18 cellular contexts compared by ENCODE assay signal in the genomic region with DNA sequence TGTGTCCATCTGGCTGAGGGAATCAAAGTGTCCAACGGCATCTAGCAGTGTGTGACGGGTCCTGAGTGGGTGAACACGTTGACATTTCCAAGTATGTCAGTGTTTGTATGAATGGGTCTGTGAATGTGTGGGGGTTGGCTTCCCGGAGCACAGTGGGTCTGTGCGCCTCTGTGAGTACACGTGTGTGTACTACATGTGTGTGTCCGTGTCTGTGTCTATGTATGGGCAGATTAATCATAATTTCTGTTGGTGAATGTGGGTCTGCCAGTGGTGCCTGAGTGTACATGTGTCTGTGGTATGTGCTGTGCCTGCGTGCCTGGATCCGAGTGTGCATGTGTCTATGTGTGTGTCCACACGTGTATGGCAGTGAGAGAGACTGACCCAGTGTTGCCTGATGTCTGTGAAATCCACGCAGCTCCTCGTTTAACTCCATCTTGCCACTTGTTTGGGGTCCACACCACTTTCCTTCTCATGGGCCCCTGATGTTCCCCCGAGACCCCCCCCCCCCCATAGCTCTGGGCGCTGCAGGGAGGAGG. TPM values are rescaled to one million over a fixed set of nuclear protein-coding genes. Genes with fewer than 3 reads are reported as not detected.
DNase-seq lines count a peak whose midpoint lies in the region; ATAC-seq, FAIRE-seq and TF ChIP-seq lines count a peak whose summit lies in the region.
"Had no signal": no experiment of that assay in that cellular context is flagged by ENCODE, and none has a peak within 500 bp of the region (broad histone marks: within the 10 kb centered on the region; RNA-seq: fewer than 3 reads in every experiment).

No MANE protein-coding gene starts in this region.

- no peak overlapping the region for H3K14ac ChIP-seq in mesenchymal stem cell (ENCODE audit: low read length in 2 of 2)

- peak overlapping the region; percentile 56; the same call in 1 of the 2 replicates for H2AFZ ChIP-seq in OCI-LY7 (ENCODE audit: low read length)
- H2AFZ ChIP-seq in mesenchymal stem cell (ENCODE audit: low read depth, low read length), result no peak overlapping the region

- peaks cover 0 to 46% of the 10 kb centered on the region in 2 experiments for H3K27me3 ChIP-seq in mesenchymal stem cell (ENCODE audit: control insufficient read depth in 1 of 2, insufficient read depth in 1 of 2, low read length in 2 of 2)

- H3K4me3 ChIP-seq in OCI-LY7 (ENCODE audit: low read depth, low read length, poor library complexity, severe bottlenecking), result no peak overlapping the region
- peak overlapping the region; percentile 40 for H3K4me3 ChIP-seq in fibroblast of villous mesenchyme (ENCODE audit: low read depth, low read length)
- no peak overlapping the region for H3K4me3 ChIP-seq in mesenchymal stem cell (ENCODE audit: insufficient read depth in 1 of 2, low read depth in 1 of 2, low read length in 2 of 2)
- H3K4me3 ChIP-seq: prostate gland had no signal

- POLR2A ChIA-PET in OCI-LY7 (lab: Charles Lee), result no interaction called here

- no peak for ATAC-seq in activated naive CD4-positive, alpha-beta T cell treated with anti-CD3 and anti-CD28 coated beads, Interleukin-2, amount 50 U/mL, for 72 hours
- ATAC-seq: activated T-cell treated with anti-CD3 and anti-CD28 coated beads, Interleukin-2, amount 50 U/mL, for 72 hours had no signal

- no peak overlapping the region for H2AK5ac ChIP-seq in mesenchymal stem cell (ENCODE audit: low read length, severe bottlenecking)

- H3K9me2 ChIP-seq in OCI-LY7 (ENCODE audit: insufficient read depth, low read length), result no peaks in the 10 kb centered on the region
- H3K9me2 ChIP-seq: SK-N-SH had no signal

- no peak overlapping the region for H2BK15ac ChIP-seq in mesenchymal stem cell (ENCODE audit: low read depth, poor library complexity, severe bottlenecking)

- H2BK12ac ChIP-seq in mesenchymal stem cell (ENCODE audit: low read length in 2 of 2), result peak overlapping the region; percentile 30 to 56

- peaks cover 18% of the 10 kb centered on the region for H3K79me1 ChIP-seq in mesenchymal stem cell (replicated peaks; ENCODE audit: low read length, poor library complexity, severe bottlenecking)

- peak overlapping the region; percentile 73 for H4K91ac ChIP-seq in mesenchymal stem cell (ENCODE audit: low read length)

- no TSS peak for BruUV-seq in OCI-LY7 (replicated peaks; lab: Mats Ljungman, UMichigan)

- peak overlapping the region; percentile 43 to 68 for H3K4ac ChIP-seq in mesenchymal stem cell (ENCODE audit: low read depth in 1 of 2, low read length in 2 of 2)

- no peaks in the 10 kb centered on the region for H3K79me2 ChIP-seq in OCI-LY7 (ENCODE audit: insufficient read depth, low read depth, low read length)

- H3K36me3 ChIP-seq in OCI-LY7 (ENCODE audit: insufficient read depth, low read length), result no peaks in the 10 kb centered on the region
- H3K36me3 ChIP-seq in mesenchymal stem cell (ENCODE audit: control insufficient read depth in 1 of 2, insufficient read depth in 2 of 2, low read depth in 1 of 2, low read length in 2 of 2), result peaks cover 0 to 16% of the 10 kb centered on the region in 2 experiments
- H3K36me3 ChIP-seq: prostate gland had no signal

- intact Hi-C loops in OCI-LY7 (cut with micrococcal nuclease; ENCODE audit: unreplicated experiment), result no loop called here

- H2BK120ac ChIP-seq in mesenchymal stem cell (ENCODE audit: low read depth, low read length), result no peak overlapping the region

- WGBS in mesenchymal stem cell, result 51% methylated on average over 14 of the region's 14 CpGs

- H3K27ac Mint-ChIP-seq in activated naive CD4-positive, alpha-beta T cell treated with anti-CD3 and anti-CD28 coated beads, Interleukin-2, amount 50 U/mL, for 72 hours, result no peak overlapping the region
- H3K27ac Mint-ChIP-seq: activated T-cell treated with anti-CD3 and anti-CD28 coated beads, Interleukin-2, amount 50 U/mL, for 72 hours; HFFc6; stimulated activated naive CD8-positive, alpha-beta T cell treated with anti-CD3 and anti-CD28 coated beads, Interleukin-15, Interleukin-2, amounts not matched to agents 100 ng/mL and 50 ng/mL, for 24 hours had no signal

- peak; percentile 83 for FAIRE-seq in urothelium cell line (lab: Jason Lieb, UNC)
- FAIRE-seq: TTC549 had no signal

- H4K8ac ChIP-seq in mesenchymal stem cell (ENCODE audit: low read length), result peak overlapping the region; percentile 73

- H3K4me2 ChIP-seq in OCI-LY7 (ENCODE audit: low read length) (peak overlapping the region; percentile 33), mesenchymal stem cell (ENCODE audit: low read length, poor library complexity, severe bottlenecking) (no peak overlapping the region)
- H3K4me2 ChIP-seq: SK-N-SH had no signal

- no peak overlapping the region for H3K23ac ChIP-seq in mesenchymal stem cell (ENCODE audit: low read length in 2 of 2)

- H3K27ac ChIP-seq in OCI-LY7 (ENCODE audit: low read depth, low read length, poor library complexity, severe bottlenecking), result no peak overlapping the region
- no peak overlapping the region for H3K27ac ChIP-seq in mesenchymal stem cell (ENCODE audit: low read length, poor library complexity, severe bottlenecking)

- TF ChIP-seq CTCF in OCI-LY7 (conservative IDR thresholded peaks at IDR 0.05; ENCODE audit: low read length) (no peak), fibroblast of villous mesenchyme (IDR thresholded peaks at IDR 0.05; ENCODE audit: insufficient read depth, low read depth, low read length) (no peak)

- H2BK5ac ChIP-seq in mesenchymal stem cell (ENCODE audit: low read depth, low read length, poor library complexity, severe bottlenecking), result no peak overlapping the region

- H3K4me1 ChIP-seq in OCI-LY7 (ENCODE audit: insufficient read depth, low read length, poor library complexity, severe bottlenecking), result peaks cover 49% of the 10 kb centered on the region
- peaks cover 44% of the 10 kb centered on the region for H3K4me1 ChIP-seq in mesenchymal stem cell (ENCODE audit: control insufficient read depth, insufficient read depth, low read depth, low read length)

- no peaks in the 10 kb centered on the region for H4K20me1 ChIP-seq in OCI-LY7 (ENCODE audit: insufficient read depth, low read length)

- no peaks in the 10 kb centered on the region for H3K9me3 Mint-ChIP-seq in activated naive CD4-positive, alpha-beta T cell treated with anti-CD3 and anti-CD28 coated beads, Interleukin-2, amount 50 U/mL, for 72 hours
- H3K9me3 Mint-ChIP-seq: activated T-cell treated with anti-CD3 and anti-CD28 coated beads, Interleukin-2, amount 50 U/mL, for 72 hours; HFFc6; stimulated activated naive CD8-positive, alpha-beta T cell treated with anti-CD3 and anti-CD28 coated beads, Interleukin-15, Interleukin-2, amounts not matched to agents 100 ng/mL and 50 ng/mL, for 24 hours had no signal

- peak overlapping the region; percentile 73 to 81 for H3K18ac ChIP-seq in mesenchymal stem cell (ENCODE audit: low read depth in 1 of 2, low read length in 2 of 2)

- DNase-seq in OCI-LY7 (ENCODE audit: low spot score) (no peak), fibroblast of villous mesenchyme (ENCODE audit: low read depth) (no peak), mesenchymal stem cell (no peak), urothelium cell line (ENCODE audit: low spot score) (no peak), NCI-H187 treated with DMSO at 0.1 percent for 48 hours (lab: John Stamatoyannopoulos, UW) (no peak)
- no peak for DNase-seq in activated naive CD4-positive, alpha-beta T cell treated with anti-CD3 and anti-CD28 coated beads, Interleukin-2, amount 50 U/mL, for 72 hours (ENCODE audit: low spot score in 2 of 2)
- no peak for DNase-seq in activated T-cell treated with anti-CD3 and anti-CD28 coated beads, Interleukin-2, amount 50 U/mL, for 48 hours
- DNase-seq: activated CD4-positive, alpha-beta T cell treated with anti-CD3 and anti-CD28 coated beads, Interleukin-2, amount 50 U/mL, for 48 hours; activated T-cell treated with anti-CD3 and anti-CD28 coated beads, Interleukin-2, amount 50 U/mL, for 72 hours; HFFc6; Kasumi-1; NCI-H2227 treated with DMSO at 0.1 percent for 48 hours; SK-N-SH; stimulated activated CD4-positive, alpha-beta T cell treated with anti-CD3 and anti-CD28 coated beads, Interleukin-12 subunit alpha, Interleukin-12 subunit beta, amount 100 ng/mL, for 4 hours had no signal

- H3K36me3 Mint-ChIP-seq in activated naive CD4-positive, alpha-beta T cell treated with anti-CD3 and anti-CD28 coated beads, Interleukin-2, amount 50 U/mL, for 72 hours, result peaks cover 0 to 7% of the 10 kb centered on the region in 2 donors

- H3K9ac ChIP-seq in mesenchymal stem cell (ENCODE audit: low read length), result no peak overlapping the region
- H3K9ac ChIP-seq: SK-N-SH had no signal

- H3K9me3 ChIP-seq in OCI-LY7 (ENCODE audit: low read length) (no peaks in the 10 kb centered on the region), mesenchymal stem cell (ENCODE audit: control insufficient read depth, low read length) (no peaks in the 10 kb centered on the region)
- H3K9me3 ChIP-seq: prostate gland, SK-N-SH had no signal

- CTCF ChIA-PET in OCI-LY7 (lab: Charles Lee; ENCODE audit: unreplicated experiment), result no interaction called here

RNA-seq across cellular contexts. Expression of a gene that starts 5.4 kb away (rescaled TPM):
- 0.09 TPM in 1 of 2 replicates, not detected in the other for total RNA-seq in OCI-LY7 (2014; rRNA removed; shearing (Covaris generic))
- total RNA-seq in OCI-LY7 (2022) (0.10 TPM in 1 of 2 replicates, not detected in the other), fibroblast of villous mesenchyme (8.6 and 12.9 TPM in 2 replicates)
- 17.9 TPM for polyA plus RNA-seq in mesenchymal stem cell (2013, experiment 1 of 2)
- 17.9 TPM for polyA plus RNA-seq in mesenchymal stem cell (2013, experiment 2 of 2)
- total RNA-seq in activated naive CD4-positive, alpha-beta T cell treated with anti-CD3 and anti-CD28 coated beads, Interleukin-2, amount 50 U/mL, for 72 hours, result not detected
- total RNA-seq: activated T-cell treated with anti-CD3 and anti-CD28 coated beads, Interleukin-2, amount 50 U/mL, for 72 hours had no signal

RNA-seq across cellular contexts. Expression of a gene that starts 20.8 kb away (rescaled TPM):
- total RNA-seq in OCI-LY7 (2014; rRNA removed; shearing (Covaris generic)), result 1.0 and 1.5 TPM in 2 replicates
- total RNA-seq in OCI-LY7 (2022), result 4.3 and 4.9 TPM in 2 replicates
- total RNA-seq in fibroblast of villous mesenchyme, result under 0.01 TPM in 2 replicates
- 0.03 TPM for polyA plus RNA-seq in mesenchymal stem cell (2013, experiment 1 of 2)
- 0.03 TPM for polyA plus RNA-seq in mesenchymal stem cell (2013, experiment 2 of 2)
- not detected for total RNA-seq in activated naive CD4-positive, alpha-beta T cell treated with anti-CD3 and anti-CD28 coated beads, Interleukin-2, amount 50 U/mL, for 72 hours
- total RNA-seq: activated T-cell treated with anti-CD3 and anti-CD28 coated beads, Interleukin-2, amount 50 U/mL, for 72 hours; epithelial cell of proximal tubule had no signal
